ENCODE assay signal across 10 cellular contexts in genomic region chr15:60374209-60374608, GRCh38. TPM values are rescaled to one million over a fixed set of nuclear protein-coding genes. Genes with fewer than 3 reads are reported as not detected.
DNase-seq lines count a peak whose midpoint lies in the region; ATAC-seq, FAIRE-seq and TF ChIP-seq lines count a peak whose summit lies in the region.
"Had no signal": no experiment of that assay in that cellular context is flagged by ENCODE, and none has a peak within 500 bp of the region (broad histone marks: within the 10 kb centered on the region; RNA-seq: fewer than 3 reads in every experiment).

No MANE protein-coding gene starts in this region.

- H3K36me3 Mint-ChIP-seq in endothelial cell (ENCODE audit: low read depth, unreplicated experiment) (peaks cover 12% of the 10 kb centered on the region), osteocyte (ENCODE audit: unreplicated experiment) (peaks cover 63% of the 10 kb centered on the region)

- TF ChIP-seq RAD21 in A549 (conservative IDR thresholded peaks at IDR 0.05 in 1 of 2, IDR thresholded peaks at IDR 0.05 in 1 of 2) = no peak

- H3K4me3 ChIP-seq in A549 (peak overlapping the region; percentile 14; the same call in 2 of the 3 replicates), ovary (no peak overlapping the region)

- intact Hi-C loops in ovary (cut with DNase I) = loop anchor here in 1 of 4 donors (5.0 kb wide), 1 partner anchor 68 kb away; no protein-coding TSS in a partner anchor

- H3K27me3 ChIP-seq in ovary = no peaks in the 10 kb centered on the region

- H3K4me1 ChIP-seq in A549 = peaks cover 95% of the 10 kb centered on the region
- peaks cover 12% of the 10 kb centered on the region for H3K4me1 ChIP-seq in ovary (ENCODE audit: insufficient read depth)

- POLR2A ChIA-PET in A549 (lab: Yijun Ruan, JAX) = interaction anchor here (0.6 to 5.1 kb wide), 13 partner anchors 9 to 684 kb away, joined by 3 to 152 read pairs (median 4); partner anchors contain the start of genes ANXA2 and BNIP2

- H3K27me3 Mint-ChIP-seq in endothelial cell (ENCODE audit: unreplicated experiment) = no peaks in the 10 kb centered on the region
- H3K27me3 Mint-ChIP-seq in osteocyte (ENCODE audit: unreplicated experiment) = no peaks in the 10 kb centered on the region
- H3K27me3 Mint-ChIP-seq: stimulated activated naive CD8-positive, alpha-beta T cell treated with anti-CD3 and anti-CD28 coated beads, Interleukin-15, Interleukin-2, amounts not matched to agents 100 ng/mL and 50 ng/mL, for 24 hours had no signal

- H3K4me3 Mint-ChIP-seq in endothelial cell (ENCODE audit: unreplicated experiment) (peak overlapping the region; percentile 10), osteocyte (ENCODE audit: unreplicated experiment) (peak overlapping the region; percentile 11)
- H3K4me3 Mint-ChIP-seq: activated T-cell treated with anti-CD3 and anti-CD28 coated beads, Interleukin-2, amount 50 U/mL, for 72 hours; stimulated activated naive CD8-positive, alpha-beta T cell treated with anti-CD3 and anti-CD28 coated beads, Interleukin-15, Interleukin-2, amounts not matched to agents 100 ng/mL and 50 ng/mL, for 24 hours had no signal

- H3K36me3 ChIP-seq in ovary = no peaks in the 10 kb centered on the region

- H3K27ac Mint-ChIP-seq in endothelial cell (ENCODE audit: unreplicated experiment) = no peak overlapping the region
- H3K27ac Mint-ChIP-seq in osteocyte (ENCODE audit: unreplicated experiment) = peak overlapping the region; percentile 99
- H3K27ac Mint-ChIP-seq: activated T-cell treated with anti-CD3 and anti-CD28 coated beads, Interleukin-2, amount 50 U/mL, for 72 hours; stimulated activated naive CD8-positive, alpha-beta T cell treated with anti-CD3 and anti-CD28 coated beads, Interleukin-15, Interleukin-2, amounts not matched to agents 100 ng/mL and 50 ng/mL, for 24 hours had no signal

- no peak for TF ChIP-seq EP300 in A549 (IDR thresholded peaks at IDR 0.05)
- no peak for TF ChIP-seq EP300 in ovary (IDR thresholded peaks at IDR 0.05)

- CTCF ChIA-PET in A549 (lab: Yijun Ruan, JAX) = interaction anchor here (0.7 to 11.8 kb wide), 16 partner anchors 9 to 147 kb away, joined by 3 to 174 read pairs (median 6); partner anchors contain the start of genes ANXA2 and ICE2

- peak overlapping the region; percentile 94 for H3K4me2 ChIP-seq in A549

- peak overlapping the region; percentile 90 for H3K27ac ChIP-seq in A549
- no peak overlapping the region for H3K27ac ChIP-seq in ovary

- no peaks in the 10 kb centered on the region for H3K9me3 Mint-ChIP-seq in endothelial cell (ENCODE audit: unreplicated experiment)
- H3K9me3 Mint-ChIP-seq in osteocyte (ENCODE audit: unreplicated experiment) = no peaks in the 10 kb centered on the region
- H3K9me3 Mint-ChIP-seq: activated T-cell treated with anti-CD3 and anti-CD28 coated beads, Interleukin-2, amount 50 U/mL, for 72 hours; stimulated activated naive CD8-positive, alpha-beta T cell treated with anti-CD3 and anti-CD28 coated beads, Interleukin-15, Interleukin-2, amounts not matched to agents 100 ng/mL and 50 ng/mL, for 24 hours had no signal

- H3K9me3 ChIP-seq in A549 (no peaks in the 10 kb centered on the region), ovary (no peaks in the 10 kb centered on the region)

- TF ChIP-seq POLR2A in A549 (IDR thresholded peaks at IDR 0.05; ENCODE audit: low read length) (no peak), ovary (IDR thresholded peaks at IDR 0.05) (no peak)

- ATAC-seq in A549 = no peak
- no peak for ATAC-seq in HG02642 (IDR thresholded peaks at IDR 0.05; ENCODE audit: poor library complexity, unreplicated experiment)

- no peak for TF ChIP-seq CTCF in A549 (IDR thresholded peaks at IDR 0.05)
- TF ChIP-seq CTCF in endothelial cell (IDR thresholded peaks at IDR 0.05; ENCODE audit: unreplicated experiment) = no peak
- TF ChIP-seq CTCF in osteocyte (IDR thresholded peaks at IDR 0.05) = no peak
- no peak for TF ChIP-seq CTCF in ovary (IDR thresholded peaks at IDR 0.05)

- no peak for FAIRE-seq in A549 (lab: Jason Lieb, UNC)

- H3K4me1 Mint-ChIP-seq in endothelial cell (ENCODE audit: unreplicated experiment) (peaks cover 21% of the 10 kb centered on the region), osteocyte (ENCODE audit: unreplicated experiment) (peaks cover 97% of the 10 kb centered on the region)

- DNase-seq in A549 (ENCODE audit: low read depth in 1 of 2, low spot score in 1 of 2) (no peak), NCI-H2171 treated with DMSO at 0.1 percent for 48 hours (lab: John Stamatoyannopoulos, UW) (peak; percentile 97), endothelial cell (ENCODE audit: low spot score) (no peak), osteocyte (ENCODE audit: extremely low spot score, unreplicated experiment) (no peak), COLO829 (ENCODE audit: low spot score) (no peak), ovary (no peak), A172 (ENCODE audit: low spot score) (no peak)
- DNase-seq: activated T-cell treated with anti-CD3 and anti-CD28 coated beads, Interleukin-2, amount 50 U/mL, for 72 hours had no signal

- WGBS in A549 (ENCODE audit: missing lambda C conversion rate) = 5% methylated on average over 4 of the region's 4 CpGs
- WGBS in ovary, 3 donors = 77 to 89% (median 83%) methylated on average over 4 of the region's 4 CpGs

TF ChIP-seq in A549, 52 proteins besides CTCF, POLR2A, EP300 and RAD21:
- TF ChIP-seq EHF (CRISPR knock-in tag; IDR thresholded peaks at IDR 0.05) = peak; percentile 44; the same call in 1 of the 2 replicates
- TF ChIP-seq MAX (IDR thresholded peaks at IDR 0.05) = no peak
- TF ChIP-seq EHMT2 (IDR thresholded peaks at IDR 0.05; ENCODE audit: low read depth) = no peak
- TF ChIP-seq RARB (CRISPR knock-in tag; IDR thresholded peaks at IDR 0.05) = 0 out of 2 replicates have a peak, but pooled peaks have one; percentile 9
- TF ChIP-seq NR3C1 (IDR thresholded peaks at IDR 0.05) = no peak
- peak; percentile 26; the same call in 1 of the 2 replicates for TF ChIP-seq HOXB13 (CRISPR knock-in tag; IDR thresholded peaks at IDR 0.05; ENCODE audit: low read depth)
- no peak for TF ChIP-seq BCL3 (IDR thresholded peaks at IDR 0.05)
- no peak for TF ChIP-seq NFE2L2 (conservative IDR thresholded peaks at IDR 0.05; ENCODE audit: low read length)
- no peak for TF ChIP-seq RFX5 (IDR thresholded peaks at IDR 0.05)
- TF ChIP-seq POLR2AphosphoS2 (conservative IDR thresholded peaks at IDR 0.05; ENCODE audit: low read length) = peak; percentile 9; the same call in 1 of the 2 replicates
- peak; percentile 64; the same call in 1 of the 2 replicates for TF ChIP-seq ATOH8 (CRISPR knock-in tag; IDR thresholded peaks at IDR 0.05; ENCODE audit: low read depth)

RNA-seq across cellular contexts. Expression of gene ANXA2, which starts 23.6 kb away (rescaled TPM):
- polyA plus RNA-seq in A549 (2011; rRNA removed) = 5,725 and 5,746 TPM in 2 replicates
- polyA plus RNA-seq in A549 (2012; cell fraction: cytosol; rRNA removed) = 4,340 and 4,409 TPM in 2 replicates
- polyA plus RNA-seq in A549 (2012; cell fraction: nucleus; rRNA removed) = 2,599 and 4,127 TPM in 2 replicates
- polyA plus RNA-seq in A549 (2017; fragmentation: RNase III; extraction: RNeasy Plus Mini Kit Qiagen cat#74134 plus additional on column Dnase treatment) = 4,707 to 5,021 TPM (median 4,900 TPM) in 3 replicates
- polyA minus RNA-seq in A549 (2011; rRNA and poly(A)+ RNA removed) = 4,094 and 4,183 TPM in 2 replicates
- 283 TPM for total RNA-seq in endothelial cell (ENCODE audit: unreplicated experiment)
- total RNA-seq in osteocyte = 2,961 and 3,149 TPM in 2 replicates
- total RNA-seq in ovary = 100 to 1,000 TPM; 118 to 436 (median 237) TPM
- 100 to 1,000 TPM; 219 to 910 TPM for polyA plus RNA-seq in ovary
- total RNA-seq in A172 (2014; rRNA removed; shearing (Covaris generic)) = 4,320 and 4,475 TPM in 2 replicates

Comparison
In these comparisons a context has a peak if more than half of its experiments do, and no peak if none do; other contexts are left out.
1. H3K27ac ChIP-seq: peak in A549 (2 of 2); none in ovary (0 of 2).